In genomic region chr17:14737984-14738651, GRCh38 we compare ENCODE assay signal across 1 cellular context.
TF ChIP-seq lines count a peak whose summit lies in the region.

No MANE protein-coding gene starts in this region.

TF ChIP-seq in HepG2, 621 proteins besides CTCF, POLR2A, EP300 and RAD21 (continued from another document and continues in another):
- TF ChIP-seq RNF2 (conservative IDR thresholded peaks at IDR 0.05; ENCODE audit: low read depth) (0 out of 2 replicates have a peak, but pooled peaks have one; percentile 49), MAZ (IDR thresholded peaks at IDR 0.05; ENCODE audit: borderline replicate concordance, low read depth, low read length) (no peak; the same call in 1 of the 2 replicates), MAZ (CRISPR knock-in tag; IDR thresholded peaks at IDR 0.05; ENCODE audit: low read depth) (0 out of 2 replicates have a peak, but pooled peaks have one; percentile 42), HBP1 (CRISPR knock-in tag; IDR thresholded peaks at IDR 0.05; ENCODE audit: low read depth) (peak; percentile 74; the same call in 1 of the 2 replicates), ZUFSP (CRISPR knock-in tag; IDR thresholded peaks at IDR 0.05; ENCODE audit: borderline replicate concordance) (no peak), NFAT5 (CRISPR knock-in tag; IDR thresholded peaks at IDR 0.05) (no peak), STAG1 (CRISPR knock-in tag; IDR thresholded peaks at IDR 0.05) (peak; percentile 31), HOMEZ (CRISPR knock-in tag; IDR thresholded peaks at IDR 0.05; ENCODE audit: low read depth) (peak; percentile 76; the same call in 1 of the 2 replicates), KLF6 (CRISPR knock-in tag; IDR thresholded peaks at IDR 0.05) (0 out of 2 replicates have a peak, but pooled peaks have one; percentile 35), ZBTB7A (CRISPR knock-in tag; IDR thresholded peaks at IDR 0.05) (no peak), ZNF468 (CRISPR knock-in tag; IDR thresholded peaks at IDR 0.05) (0 out of 2 replicates have a peak, but pooled peaks have one; percentile 39), HOXA7 (CRISPR knock-in tag; IDR thresholded peaks at IDR 0.05) (no peak), ZNF646 (CRISPR knock-in tag; IDR thresholded peaks at IDR 0.05) (no peak), DRAP1 (CRISPR knock-in tag; IDR thresholded peaks at IDR 0.05) (0 out of 2 replicates have a peak, but pooled peaks have one; percentile 26), ZNF816 (CRISPR knock-in tag; IDR thresholded peaks at IDR 0.05; ENCODE audit: borderline replicate concordance) (0 out of 2 replicates have a peak, but pooled peaks have one; percentile 65), PPARG (CRISPR knock-in tag; conservative IDR thresholded peaks at IDR 0.05) (0 out of 2 replicates have a peak, but pooled peaks have one; percentile 16), HHEX (CRISPR knock-in tag; IDR thresholded peaks at IDR 0.05) (no peak), ATRX (CRISPR knock-in tag; IDR thresholded peaks at IDR 0.05; ENCODE audit: borderline replicate concordance) (no peak), ZBED4 (CRISPR knock-in tag; IDR thresholded peaks at IDR 0.05; ENCODE audit: borderline replicate concordance) (peak; percentile 86; the same call in 1 of the 2 replicates), ZMYM3 (CRISPR knock-in tag; IDR thresholded peaks at IDR 0.05) (peak; percentile 65), HNF1B (CRISPR knock-in tag; IDR thresholded peaks at IDR 0.05) (peak; percentile 79), ELF1 (CRISPR knock-in tag; IDR thresholded peaks at IDR 0.05) (peak; percentile 95), RXRB (CRISPR knock-in tag; IDR thresholded peaks at IDR 0.05; ENCODE audit: borderline replicate concordance) (peak; percentile 74), POLR2AphosphoS2 (IDR thresholded peaks at IDR 0.05; ENCODE audit: low read depth, low read length) (no peak), UBTF (CRISPR knock-in tag; IDR thresholded peaks at IDR 0.05) (peak; percentile 66), ZNF670 (CRISPR knock-in tag; IDR thresholded peaks at IDR 0.05; ENCODE audit: borderline replicate concordance) (peak; percentile 69)
